ENCODE assay signal across 18 cellular contexts in genomic region chr3:50122661-50123391, GRCh38. TPM values are rescaled to one million over a fixed set of nuclear protein-coding genes. Genes with fewer than 3 reads are reported as not detected.
DNase-seq lines count a peak whose midpoint lies in the region; ATAC-seq and TF ChIP-seq lines count a peak whose summit lies in the region.
"Had no signal": no experiment of that assay in that cellular context is flagged by ENCODE, and none has a peak within 500 bp of the region (broad histone marks: within the 10 kb centered on the region; RNA-seq: fewer than 3 reads in every experiment).

No MANE protein-coding gene starts in this region.

- no TSS peak for BruUV-seq in Caco-2 (replicated peaks; lab: Mats Ljungman, UMichigan)
- BruUV-seq in A673 (replicated peaks; lab: Mats Ljungman, UMichigan) = no TSS peak

- no peak for ATAC-seq in central memory CD8-positive, alpha-beta T cell (replicated peaks; ENCODE audit: extremely low read depth, poor library complexity, severe bottlenecking)
- no peak for ATAC-seq in GM18907 (IDR thresholded peaks at IDR 0.05; ENCODE audit: unreplicated experiment)
- no peak for ATAC-seq in GM19397 (IDR thresholded peaks at IDR 0.05; ENCODE audit: unreplicated experiment)
- ATAC-seq: gastrocnemius medialis, T-cell, WTC11 had no signal

- H3K4me3 Mint-ChIP-seq in Caco-2 (ENCODE audit: unreplicated experiment) (no peak overlapping the region), neural crest cell (peak overlapping the region; percentile 72)
- H3K4me3 Mint-ChIP-seq in central memory CD8-positive, alpha-beta T cell = no peak overlapping the region
- H3K4me3 Mint-ChIP-seq: natural killer cell treated with Interleukin-12 subunit alpha and Interleukin-12 subunit beta and Interleukin-15 and Interleukin-18, amount 100 ng/mL, for 72 hours; T-cell; WTC11 had no signal

- H3K36me3 ChIP-seq in Caco-2 (ENCODE audit: control insufficient read depth, insufficient read depth, low read length) = no peaks in the 10 kb centered on the region; the same call in 1 of the 2 replicates
- H3K36me3 ChIP-seq in A673 (ENCODE audit: insufficient read depth, low read length, poor library complexity, severe bottlenecking) = peaks cover 10% of the 10 kb centered on the region

- no peaks in the 10 kb centered on the region for H3K27me3 Mint-ChIP-seq in Caco-2 (ENCODE audit: insufficient read depth, unreplicated experiment)
- H3K27me3 Mint-ChIP-seq in central memory CD8-positive, alpha-beta T cell = no peaks in the 10 kb centered on the region
- H3K27me3 Mint-ChIP-seq in neural crest cell (ENCODE audit: low read depth) = peaks cover 2% of the 10 kb centered on the region
- H3K27me3 Mint-ChIP-seq: natural killer cell treated with Interleukin-12 subunit alpha and Interleukin-12 subunit beta and Interleukin-15 and Interleukin-18, amount 100 ng/mL, for 72 hours; T-cell had no signal

- H3K4me3 ChIP-seq in Caco-2 (ENCODE audit: low read depth, low read length) (no peak overlapping the region), A673 (ENCODE audit: low read depth, low read length, poor library complexity, severe bottlenecking) (no peak overlapping the region)
- H3K4me3 ChIP-seq: coronary artery, gastrocnemius medialis, right atrium auricular region had no signal

- in situ Hi-C loops in GM18951 (cut with MboI; ENCODE audit: low sequenced_read_pairs, unreplicated experiment) = loop anchor here (10.0 kb wide), 1 partner anchor 62 kb away; no protein-coding TSS in a partner anchor

- TF ChIP-seq POLR2A in GM18951 (IDR thresholded peaks at IDR 0.05; ENCODE audit: extremely low read depth, insufficient read depth, insufficient read length) = peak; percentile 11

- H3K9me3 Mint-ChIP-seq in Caco-2 (ENCODE audit: unreplicated experiment) = no peaks in the 10 kb centered on the region
- H3K9me3 Mint-ChIP-seq in central memory CD8-positive, alpha-beta T cell = no peaks in the 10 kb centered on the region
- H3K9me3 Mint-ChIP-seq in neural crest cell = no peaks in the 10 kb centered on the region
- H3K9me3 Mint-ChIP-seq: natural killer cell treated with Interleukin-12 subunit alpha and Interleukin-12 subunit beta and Interleukin-15 and Interleukin-18, amount 100 ng/mL, for 72 hours; T-cell; WTC11 had no signal

- H3K4me1 ChIP-seq in Caco-2 (peaks cover 45% of the 10 kb centered on the region), A673 (ENCODE audit: insufficient read depth, low read length, poor library complexity, severe bottlenecking) (peaks cover 5% of the 10 kb centered on the region)

- H3K9me3 ChIP-seq in Caco-2 = no peaks in the 10 kb centered on the region
- H3K9me3 ChIP-seq in A673 (ENCODE audit: low read depth, low read length, poor library complexity, severe bottlenecking) = no peaks in the 10 kb centered on the region
- H3K9me3 ChIP-seq: gastrocnemius medialis, right atrium auricular region had no signal

- H3K27ac ChIP-seq in A673 (ENCODE audit: low read depth, low read length, poor library complexity, severe bottlenecking) = no peak overlapping the region
- H3K27ac ChIP-seq: coronary artery, gastrocnemius medialis, right atrium auricular region had no signal

- POLR2A ChIA-PET in Caco-2 (lab: Charles Lee) (no interaction called here), A673 (lab: Charles Lee; ENCODE audit: low non-redundant PET) (no interaction called here)

- H3K36me3 Mint-ChIP-seq in Caco-2 (ENCODE audit: insufficient read depth, unreplicated experiment) (peaks cover 68% of the 10 kb centered on the region), neural crest cell (ENCODE audit: low read depth) (peaks cover 4% of the 10 kb centered on the region)
- H3K36me3 Mint-ChIP-seq in central memory CD8-positive, alpha-beta T cell (ENCODE audit: insufficient read depth) = peaks cover 43% of the 10 kb centered on the region
- H3K36me3 Mint-ChIP-seq: natural killer cell treated with Interleukin-12 subunit alpha and Interleukin-12 subunit beta and Interleukin-15 and Interleukin-18, amount 100 ng/mL, for 72 hours had no signal

- DNase-seq in Caco-2 (no peak), neural crest cell (ENCODE audit: low read depth, low spot score) (no peak), HUDEP-2 (lab: John Stamatoyannopoulos, UW; ENCODE audit: unreplicated experiment in 76 of 76) (no peak), A673 (ENCODE audit: low spot score) (no peak)
- no peak for DNase-seq in central memory CD8-positive, alpha-beta T cell (ENCODE audit: low spot score in 2 of 2)
- DNase-seq: activated effector memory CD4-positive, alpha-beta T cell treated with Interleukin-2 at 50 U/mL for 16 hours; GF-D8; NCI-H1417; NCI-H226; T-cell had no signal

- TF ChIP-seq CTCF in Caco-2 (IDR thresholded peaks at IDR 0.05; ENCODE audit: insufficient read depth in 1 of 2, low read depth in 1 of 2, low read length in 1 of 2, severe bottlenecking in 1 of 2, unreplicated experiment in 1 of 2) (no peak), neural crest cell (conservative IDR thresholded peaks at IDR 0.05) (no peak), A673 (conservative IDR thresholded peaks at IDR 0.05; ENCODE audit: low read depth, low read length) (no peak)

- no peaks in the 10 kb centered on the region for H3K27me3 ChIP-seq in Caco-2 (replicated peaks; ENCODE audit: control insufficient read depth, insufficient read depth, low read length)
- H3K27me3 ChIP-seq in A673 (replicated peaks; ENCODE audit: insufficient read depth, low read depth, low read length, poor library complexity) = no peaks in the 10 kb centered on the region
- H3K27me3 ChIP-seq: gastrocnemius medialis, right atrium auricular region had no signal

- H3K27ac Mint-ChIP-seq in Caco-2 (ENCODE audit: unreplicated experiment) (peak overlapping the region; percentile 15), neural crest cell (ENCODE audit: unreplicated experiment) (no peak overlapping the region)
- H3K27ac Mint-ChIP-seq in central memory CD8-positive, alpha-beta T cell (ENCODE audit: low read depth) = peak overlapping the region; percentile 61
- H3K27ac Mint-ChIP-seq: WTC11 had no signal

- CTCF ChIA-PET in Caco-2 (lab: Charles Lee) (interaction anchor here (0.8 to 1.0 kb wide), 2 partner anchors 98 to 103 kb away, joined by 3 read pairs; no protein-coding TSS in a partner anchor), A673 (lab: Charles Lee) (no interaction called here)

- H3K4me1 Mint-ChIP-seq in Caco-2 (ENCODE audit: low read depth, unreplicated experiment) (peaks cover 33% of the 10 kb centered on the region), neural crest cell (peaks cover 9% of the 10 kb centered on the region)
- H3K4me1 Mint-ChIP-seq in central memory CD8-positive, alpha-beta T cell = peaks cover 11% of the 10 kb centered on the region

- intact Hi-C loops in Caco-2 (cut with micrococcal nuclease; ENCODE audit: unreplicated experiment) (no loop called here), A673 (cut with micrococcal nuclease; ENCODE audit: unreplicated experiment) (loop anchor here (10.0 kb wide), 1 partner anchor 142 kb away; the partner anchor contains the start of gene SEMA3B)

RNA-seq across cellular contexts. Expression of gene SEMA3F, which starts 32.3 kb away (rescaled TPM):
- total RNA-seq in Caco-2 (2022) = 11.3 and 16.5 TPM in 2 replicates
- total RNA-seq in neural crest cell = 4.2 and 5.8 TPM in 2 replicates
- 3.9 and 7.8 TPM in 2 replicates for total RNA-seq in A673 (2021)

RNA-seq across cellular contexts. Expression of gene RBM5, which starts 34.1 kb away (rescaled TPM):
- total RNA-seq in Caco-2 (2022) (145 and 166 TPM in 2 replicates), neural crest cell (193 and 213 TPM in 2 replicates), A673 (2021) (80.6 and 89.7 TPM in 2 replicates)
